25 cellular contexts compared by ENCODE assay signal in genomic region chr2:18950598-18950933, GRCh38.
A peak's percentile ranks its signal among the peaks of the same experiment; 100 is the strongest.
DNase-seq lines count a peak whose midpoint lies in the region; ATAC-seq and TF ChIP-seq lines count a peak whose summit lies in the region.
"Had no signal": no experiment of that assay in that cellular context is flagged by ENCODE, and none has a peak within 500 bp of the region (broad histone marks: within the 10 kb centered on the region; RNA-seq: fewer than 3 reads in every experiment).

No MANE protein-coding gene starts in this region.

- POLR2A ChIA-PET in PC-3 (lab: Charles Lee; ENCODE audit: unreplicated experiment), result no interaction called here

- peaks cover 5% of the 10 kb centered on the region for H3K4me1 Mint-ChIP-seq in neural progenitor cell
- no peaks in the 10 kb centered on the region for H3K4me1 Mint-ChIP-seq in CD14-positive monocyte
- H3K4me1 Mint-ChIP-seq: central memory CD8-positive, alpha-beta T cell; naive thymus-derived CD8-positive, alpha-beta T cell had no signal

- H3K36me3 ChIP-seq in PC-3 (ENCODE audit: low read depth, low read length) (no peaks in the 10 kb centered on the region), esophagus muscularis mucosa (no peaks in the 10 kb centered on the region), neural progenitor cell (no peaks in the 10 kb centered on the region), transverse colon (no peaks in the 10 kb centered on the region), colonic mucosa (no peaks in the 10 kb centered on the region), tibial nerve (no peaks in the 10 kb centered on the region)
- H3K36me3 ChIP-seq: pancreas, spleen, stomach, tibial artery had no signal

- intact Hi-C loops in PC-3 (cut with micrococcal nuclease) (no loop called here), esophagus muscularis mucosa (cut with DNase I) (no loop called here), transverse colon (cut with DNase I; ENCODE audit: low total_unique reads) (no loop called here), CD14-positive monocyte (cut with micrococcal nuclease) (no loop called here), colonic mucosa (cut with DNase I) (no loop called here)

- H3K9me3 ChIP-seq in PC-3 (ENCODE audit: low read length) (no peaks in the 10 kb centered on the region), esophagus muscularis mucosa (no peaks in the 10 kb centered on the region), neural progenitor cell (ENCODE audit: low read depth) (no peaks in the 10 kb centered on the region), transverse colon (peaks cover 3 to 6% of the 10 kb centered on the region in 2 donors), colonic mucosa (no peaks in the 10 kb centered on the region), tibial nerve (peaks cover 0 to 7% (median 0%) of the 10 kb centered on the region in 4 donors)
- H3K9me3 ChIP-seq: pancreas had no signal

- H3K27me3 Mint-ChIP-seq in neural progenitor cell (ENCODE audit: insufficient read depth, low read depth), result peaks cover 2% of the 10 kb centered on the region
- no peaks in the 10 kb centered on the region for H3K27me3 Mint-ChIP-seq in CD14-positive monocyte (ENCODE audit: low read depth in 3 of 3)
- H3K27me3 Mint-ChIP-seq: central memory CD8-positive, alpha-beta T cell; dendritic cell treated with granulocyte-macrophage colony-stimulating factor and Interleukin-4, amounts not matched to agents 40 ng/mL and 50 ng/mL, for 4 days; naive thymus-derived CD8-positive, alpha-beta T cell had no signal

- no peak overlapping the region for H3K27ac Mint-ChIP-seq in neural progenitor cell
- no peak overlapping the region for H3K27ac Mint-ChIP-seq in CD14-positive monocyte
- H3K27ac Mint-ChIP-seq: dendritic cell treated with granulocyte-macrophage colony-stimulating factor and Interleukin-4, amounts not matched to agents 40 ng/mL and 50 ng/mL, for 4 days; naive thymus-derived CD8-positive, alpha-beta T cell had no signal

- peaks cover 23% of the 10 kb centered on the region for H3K4me1 ChIP-seq in PC-3 (ENCODE audit: insufficient read depth, low read length)
- H3K4me1 ChIP-seq in esophagus muscularis mucosa, result peaks cover 5 to 21% (median 18%) of the 10 kb centered on the region in 4 donors
- H3K4me1 ChIP-seq in neural progenitor cell, result no peaks in the 10 kb centered on the region
- H3K4me1 ChIP-seq in transverse colon, result peaks cover 0 to 9% (median 4%) of the 10 kb centered on the region in 4 donors
- no peaks in the 10 kb centered on the region for H3K4me1 ChIP-seq in colonic mucosa
- H3K4me1 ChIP-seq in tibial nerve, result no peaks in the 10 kb centered on the region
- H3K4me1 ChIP-seq: pancreas, spleen, tibial artery had no signal

- H2AFZ ChIP-seq in PC-3 (ENCODE audit: low read length) (no peak overlapping the region), neural progenitor cell (replicated peaks) (peak overlapping the region; percentile 53)

- H3K79me2 ChIP-seq in PC-3 (ENCODE audit: low read length) (no peaks in the 10 kb centered on the region), neural progenitor cell (ENCODE audit: low read depth) (no peaks in the 10 kb centered on the region)

- TF ChIP-seq EP300 in esophagus muscularis mucosa (IDR thresholded peaks at IDR 0.05) (no peak), transverse colon (IDR thresholded peaks at IDR 0.05; ENCODE audit: low read depth) (no peak), tibial nerve (IDR thresholded peaks at IDR 0.05) (no peak)

- 25% methylated on average over 3 of the region's 3 CpGs for WGBS in esophagus muscularis mucosa
- WGBS in transverse colon (ENCODE audit: low coverage in 1 of 2), 2 donors, result 69 to 71% methylated on average over 3 of the region's 3 CpGs
- WGBS in tibial nerve, 2 donors, result 56 to 60% methylated on average over 3 of the region's 3 CpGs

- in situ Hi-C loops in transverse colon (cut with MboI; ENCODE audit: low pct_ligation_motif_present in 1 of 4, low pct_unique_long_range_greater_than_20kb in 1 of 4, low sequenced_read_pairs in 3 of 4), result no loop called here

- peak overlapping the region; percentile 9; the same call in 1 of the 2 replicates for H3K4me2 ChIP-seq in PC-3 (ENCODE audit: low read length)
- no peak overlapping the region for H3K4me2 ChIP-seq in neural progenitor cell

- no peaks in the 10 kb centered on the region for H3K9me2 ChIP-seq in PC-3 (replicated peaks; ENCODE audit: low read length)

- TF ChIP-seq CTCF in PC-3 (conservative IDR thresholded peaks at IDR 0.05; ENCODE audit: low read depth, low read length) (no peak), esophagus muscularis mucosa (IDR thresholded peaks at IDR 0.05) (no peak), neural progenitor cell (IDR thresholded peaks at IDR 0.05) (no peak), transverse colon (IDR thresholded peaks at IDR 0.05) (no peak), CD14-positive monocyte (IDR thresholded peaks at IDR 0.05) (no peak), colonic mucosa (IDR thresholded peaks at IDR 0.05) (no peak), tibial nerve (IDR thresholded peaks at IDR 0.05) (no peak)

- H3K4me3 ChIP-seq in PC-3 (ENCODE audit: low read length) (no peak overlapping the region), esophagus muscularis mucosa (no peak overlapping the region), neural progenitor cell (no peak overlapping the region), transverse colon (no peak overlapping the region), colonic mucosa (no peak overlapping the region), tibial nerve (no peak overlapping the region)
- H3K4me3 ChIP-seq: pancreas, spleen, stomach, tibial artery had no signal

- H3K36me3 Mint-ChIP-seq in neural progenitor cell (no peaks in the 10 kb centered on the region), CD14-positive monocyte (no peaks in the 10 kb centered on the region)

- no TSS peak for BruUV-seq in PC-3 (replicated peaks; lab: Mats Ljungman, UMichigan)

- no peaks in the 10 kb centered on the region for H4K20me1 ChIP-seq in PC-3 (ENCODE audit: low read length)
- no peaks in the 10 kb centered on the region for H4K20me1 ChIP-seq in neural progenitor cell (ENCODE audit: low read depth)

- DNase-seq in PC-3, result no peak
- no peak for DNase-seq in esophagus muscularis mucosa (ENCODE audit: extremely low spot score)
- peak; percentile 6 for DNase-seq in neural progenitor cell (ENCODE audit: low spot score)
- no peak for DNase-seq in transverse colon
- DNase-seq in CD14-positive monocyte (ENCODE audit: low spot score), result no peak
- DNase-seq in colonic mucosa, result no peak
- no peak for DNase-seq in tibial nerve (ENCODE audit: low spot score in 2 of 2)
- DNase-seq: activated CD4-positive, alpha-beta T cell treated with anti-CD3 and anti-CD28 coated beads, Interleukin-2, amount 50 U/mL, for 48 hours; activated T-cell treated with anti-CD3 and anti-CD28 coated beads, Interleukin-2, amount 50 U/mL, for 48 hours; DND-41; GF-D8; Kasumi-1; kidney glomerular epithelial cell; naive thymus-derived CD8-positive, alpha-beta T cell; NCI-H1436 treated with DMSO at 0.1 percent for 48 hours; NCI-H2107; NCI-H774; pancreas; spleen; stomach; tibial artery had no signal

- no peak for TF ChIP-seq POLR2A in esophagus muscularis mucosa (IDR thresholded peaks at IDR 0.05; ENCODE audit: low read depth)
- TF ChIP-seq POLR2A in transverse colon (IDR thresholded peaks at IDR 0.05), result no peak
- TF ChIP-seq POLR2A in tibial nerve (IDR thresholded peaks at IDR 0.05), result no peak

- H3K27me3 ChIP-seq in PC-3 (ENCODE audit: low read length), result no peaks in the 10 kb centered on the region
- H3K27me3 ChIP-seq in esophagus muscularis mucosa, result no peaks in the 10 kb centered on the region
- no peaks in the 10 kb centered on the region for H3K27me3 ChIP-seq in neural progenitor cell
- H3K27me3 ChIP-seq in transverse colon, result no peaks in the 10 kb centered on the region
- no peaks in the 10 kb centered on the region for H3K27me3 ChIP-seq in colonic mucosa
- no peaks in the 10 kb centered on the region for H3K27me3 ChIP-seq in tibial nerve
- H3K27me3 ChIP-seq: pancreas, spleen, stomach, tibial artery had no signal

- H3F3A ChIP-seq in PC-3 (ENCODE audit: low read length, unreplicated experiment) (no peaks in the 10 kb centered on the region), neural progenitor cell (ENCODE audit: low read depth) (no peaks in the 10 kb centered on the region)

- H3K9ac ChIP-seq in PC-3 (ENCODE audit: low read length) (no peak overlapping the region), neural progenitor cell (no peak overlapping the region), colonic mucosa (ENCODE audit: low read depth in 2 of 2, low read length in 2 of 2) (no peak overlapping the region)

- H3K27ac ChIP-seq in PC-3 (ENCODE audit: low read length), result no peak overlapping the region
- peak overlapping the region in 3 of 4 donors; percentile 62 to 63 (median 62) for H3K27ac ChIP-seq in esophagus muscularis mucosa (replicated peaks in 1 of 4)
- no peak overlapping the region for H3K27ac ChIP-seq in neural progenitor cell
- H3K27ac ChIP-seq in transverse colon, result peak overlapping the region; percentile 38 to 56 (median 50)
- H3K27ac ChIP-seq in colonic mucosa, result no peak overlapping the region
- H3K27ac ChIP-seq in tibial nerve, result no peak overlapping the region
- H3K27ac ChIP-seq: pancreas, RWPE1, spleen, tibial artery had no signal

- no peaks in the 10 kb centered on the region for H3K9me3 Mint-ChIP-seq in neural progenitor cell
- H3K9me3 Mint-ChIP-seq in CD14-positive monocyte, result peaks cover 0 to 14% (median 3%) of the 10 kb centered on the region in 7 donors

- ATAC-seq in PC-3, result no peak
- ATAC-seq: HCT116; naive thymus-derived CD8-positive, alpha-beta T cell; pancreas had no signal

- H3K4me3 Mint-ChIP-seq in neural progenitor cell (no peak overlapping the region), CD14-positive monocyte (no peak overlapping the region)
- H3K4me3 Mint-ChIP-seq: central memory CD8-positive, alpha-beta T cell; dendritic cell treated with granulocyte-macrophage colony-stimulating factor and Interleukin-4, amounts not matched to agents 40 ng/mL and 50 ng/mL, for 4 days; naive thymus-derived CD8-positive, alpha-beta T cell had no signal

- CTCF ChIA-PET in PC-3 (lab: Charles Lee), result no interaction called here

Comparison
In these comparisons a context has a peak if more than half of its experiments do, and no peak if none do; other contexts are left out.
1. H3K27ac ChIP-seq: peak in esophagus muscularis mucosa (3 of 4) and transverse colon (4 of 4); none in PC-3 (single experiment), neural progenitor cell (single experiment), colonic mucosa (single experiment) and tibial nerve (0 of 4).